ENCODE assay signal across 13 cellular contexts in the genomic region with DNA sequence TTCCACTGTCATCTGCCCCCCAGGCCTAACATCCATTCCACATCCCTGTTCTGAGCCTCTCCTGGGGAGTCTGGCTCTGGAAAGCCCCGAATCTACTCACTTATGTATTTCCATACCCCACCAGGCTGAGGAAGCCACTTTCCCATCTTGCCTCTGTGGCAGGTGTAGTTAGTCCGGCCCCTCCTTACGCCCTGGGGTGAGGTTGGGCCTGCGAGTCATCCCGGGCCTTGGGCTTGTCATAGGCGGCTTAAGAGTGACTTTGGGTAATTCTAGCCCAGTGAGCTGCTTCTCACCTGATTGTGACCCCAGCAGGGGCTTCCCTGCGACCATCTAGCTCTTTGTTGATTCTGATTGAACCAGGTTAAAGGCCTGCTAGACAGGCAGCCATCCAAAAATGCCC. TPM values are rescaled to one million over a fixed set of nuclear protein-coding genes. Genes with fewer than 3 reads are reported as not detected.
A peak's percentile ranks its signal among the peaks of the same experiment; 100 is the strongest.
DNase-seq lines count a peak whose midpoint lies in the region; ATAC-seq and TF ChIP-seq lines count a peak whose summit lies in the region.
"Had no signal": no experiment of that assay in that cellular context is flagged by ENCODE, and none has a peak within 500 bp of the region (broad histone marks: within the 10 kb centered on the region; RNA-seq: fewer than 3 reads in every experiment).

No MANE protein-coding gene starts in this region.

- intact Hi-C loops in activated CD4-positive, alpha-beta T cell treated with anti-CD3 and anti-CD28 coated beads for 36 hours (cut with DNase I, micrococcal nuclease) = loop anchor here in 1 of 2 experiments (5.0 kb wide), 1 partner anchor 144 kb away; no protein-coding TSS in a partner anchor
- intact Hi-C loops in dendritic cell treated with granulocyte-macrophage colony-stimulating factor and Interleukin-4, amounts not matched to agents 40 ng/mL and 50 ng/mL, for 4 days (cut with micrococcal nuclease) = no loop called here

- no peak for TF ChIP-seq CTCF in progenitor cell of endocrine pancreas (IDR thresholded peaks at IDR 0.05; ENCODE audit: unreplicated experiment)

- POLR2A ChIA-PET in activated CD4-positive, alpha-beta T cell treated with anti-CD3 and anti-CD28 coated beads for 36 hours (lab: Charles Lee) = no interaction called here
- POLR2A ChIA-PET in activated CD4-positive, alpha-beta T cell treated with anti-CD3 and anti-CD28 coated beads, Interleukin-2, amount 10 ng/mL, durations not matched to agents 7 days and 5 days (lab: Charles Lee) = no interaction called here

- DNase-seq in activated CD4-positive, alpha-beta T cell treated with anti-CD3 and anti-CD28 coated beads for 36 hours = peak; percentile 46
- no peak for DNase-seq in activated CD4-positive, alpha-beta T cell treated with anti-CD3 and anti-CD28 coated beads, Interleukin-2, amount 10 ng/mL, durations not matched to agents 7 days and 5 days
- peak; percentile 16 for DNase-seq in HT1080 (ENCODE audit: low read depth)
- no peak for DNase-seq in progenitor cell of endocrine pancreas (ENCODE audit: low spot score, unreplicated experiment)
- DNase-seq in stimulated activated naive CD4-positive, alpha-beta T cell (lab: John Stamatoyannopoulos, UW) = no peak
- DNase-seq: activated B cell treated with CpG ODN at 0.5 μM for 24 hours; CD8-positive, alpha-beta T cell had no signal

- no peak overlapping the region for H3K27ac Mint-ChIP-seq in activated CD4-positive, alpha-beta T cell treated with anti-CD3 and anti-CD28 coated beads for 36 hours
- H3K27ac Mint-ChIP-seq in activated CD4-positive, alpha-beta T cell treated with anti-CD3 and anti-CD28 coated beads, Interleukin-2, amount 10 ng/mL, durations not matched to agents 7 days and 5 days = no peak overlapping the region
- H3K27ac Mint-ChIP-seq in dendritic cell treated with granulocyte-macrophage colony-stimulating factor and Interleukin-4, amounts not matched to agents 40 ng/mL and 50 ng/mL, for 4 days = peak overlapping the region; percentile 46
- H3K27ac Mint-ChIP-seq in progenitor cell of endocrine pancreas = peak overlapping the region; percentile 52
- H3K27ac Mint-ChIP-seq: activated B cell treated with CpG ODN at 0.5 μM for 24 hours; CD8-positive, alpha-beta T cell had no signal

- no peak overlapping the region for H3K4me3 Mint-ChIP-seq in activated CD4-positive, alpha-beta T cell treated with anti-CD3 and anti-CD28 coated beads for 36 hours
- H3K4me3 Mint-ChIP-seq in activated CD4-positive, alpha-beta T cell treated with anti-CD3 and anti-CD28 coated beads, Interleukin-2, amount 10 ng/mL, durations not matched to agents 7 days and 5 days = no peak overlapping the region
- H3K4me3 Mint-ChIP-seq in dendritic cell treated with granulocyte-macrophage colony-stimulating factor and Interleukin-4, amounts not matched to agents 40 ng/mL and 50 ng/mL, for 4 days = no peak overlapping the region
- H3K4me3 Mint-ChIP-seq in progenitor cell of endocrine pancreas (ENCODE audit: low read depth) = no peak overlapping the region
- H3K4me3 Mint-ChIP-seq: activated B cell treated with CpG ODN at 0.5 μM for 24 hours; CD8-positive, alpha-beta T cell had no signal

- CTCF ChIA-PET in activated CD4-positive, alpha-beta T cell treated with anti-CD3 and anti-CD28 coated beads for 36 hours (lab: Charles Lee) = no interaction called here
- CTCF ChIA-PET in activated CD4-positive, alpha-beta T cell treated with anti-CD3 and anti-CD28 coated beads, Interleukin-2, amount 10 ng/mL, durations not matched to agents 7 days and 5 days (lab: Charles Lee) = interaction anchor here (0.5 to 0.9 kb wide), 2 partner anchors 10 to 34 kb away, joined by 3 to 4 read pairs; no protein-coding TSS in a partner anchor

- ATAC-seq in activated CD4-positive, alpha-beta T cell treated with anti-CD3 and anti-CD28 coated beads for 36 hours = peak; percentile 83
- ATAC-seq in GM21447 (IDR thresholded peaks at IDR 0.05; ENCODE audit: unreplicated experiment) = no peak
- ATAC-seq in HG03571 (IDR thresholded peaks at IDR 0.05; ENCODE audit: unreplicated experiment) = no peak
- ATAC-seq: CD8-positive, alpha-beta T cell had no signal

- no peaks in the 10 kb centered on the region for H3K27me3 Mint-ChIP-seq in activated CD4-positive, alpha-beta T cell treated with anti-CD3 and anti-CD28 coated beads for 36 hours
- no peaks in the 10 kb centered on the region for H3K27me3 Mint-ChIP-seq in activated CD4-positive, alpha-beta T cell treated with anti-CD3 and anti-CD28 coated beads, Interleukin-2, amount 10 ng/mL, durations not matched to agents 7 days and 5 days
- no peaks in the 10 kb centered on the region for H3K27me3 Mint-ChIP-seq in dendritic cell treated with granulocyte-macrophage colony-stimulating factor and Interleukin-4, amounts not matched to agents 40 ng/mL and 50 ng/mL, for 4 days
- H3K27me3 Mint-ChIP-seq in progenitor cell of endocrine pancreas = peaks cover 3% of the 10 kb centered on the region
- H3K27me3 Mint-ChIP-seq: activated B cell treated with CpG ODN at 0.5 μM for 24 hours had no signal

- H3K36me3 Mint-ChIP-seq in activated CD4-positive, alpha-beta T cell treated with anti-CD3 and anti-CD28 coated beads for 36 hours (ENCODE audit: low read depth) = no peaks in the 10 kb centered on the region
- H3K36me3 Mint-ChIP-seq in activated CD4-positive, alpha-beta T cell treated with anti-CD3 and anti-CD28 coated beads, Interleukin-2, amount 10 ng/mL, durations not matched to agents 7 days and 5 days (ENCODE audit: low read depth) = no peaks in the 10 kb centered on the region
- H3K36me3 Mint-ChIP-seq in dendritic cell treated with granulocyte-macrophage colony-stimulating factor and Interleukin-4, amounts not matched to agents 40 ng/mL and 50 ng/mL, for 4 days (ENCODE audit: low read depth) = no peaks in the 10 kb centered on the region
- no peaks in the 10 kb centered on the region for H3K36me3 Mint-ChIP-seq in progenitor cell of endocrine pancreas (ENCODE audit: insufficient read depth)

- H3K9me3 Mint-ChIP-seq in activated CD4-positive, alpha-beta T cell treated with anti-CD3 and anti-CD28 coated beads for 36 hours (ENCODE audit: low read depth) = no peaks in the 10 kb centered on the region
- no peaks in the 10 kb centered on the region for H3K9me3 Mint-ChIP-seq in activated CD4-positive, alpha-beta T cell treated with anti-CD3 and anti-CD28 coated beads, Interleukin-2, amount 10 ng/mL, durations not matched to agents 7 days and 5 days
- H3K9me3 Mint-ChIP-seq in dendritic cell treated with granulocyte-macrophage colony-stimulating factor and Interleukin-4, amounts not matched to agents 40 ng/mL and 50 ng/mL, for 4 days = no peaks in the 10 kb centered on the region
- H3K9me3 Mint-ChIP-seq in progenitor cell of endocrine pancreas (ENCODE audit: low read depth) = no peaks in the 10 kb centered on the region
- H3K9me3 Mint-ChIP-seq: activated B cell treated with CpG ODN at 0.5 μM for 24 hours; CD8-positive, alpha-beta T cell had no signal

- H3K4me1 Mint-ChIP-seq in activated CD4-positive, alpha-beta T cell treated with anti-CD3 and anti-CD28 coated beads for 36 hours = peaks cover 5% of the 10 kb centered on the region
- no peaks in the 10 kb centered on the region for H3K4me1 Mint-ChIP-seq in activated CD4-positive, alpha-beta T cell treated with anti-CD3 and anti-CD28 coated beads, Interleukin-2, amount 10 ng/mL, durations not matched to agents 7 days and 5 days
- H3K4me1 Mint-ChIP-seq in dendritic cell treated with granulocyte-macrophage colony-stimulating factor and Interleukin-4, amounts not matched to agents 40 ng/mL and 50 ng/mL, for 4 days (ENCODE audit: low read depth) = peaks cover 5% of the 10 kb centered on the region
- peaks cover 17% of the 10 kb centered on the region for H3K4me1 Mint-ChIP-seq in progenitor cell of endocrine pancreas (ENCODE audit: low read depth)
- H3K4me1 Mint-ChIP-seq: activated B cell treated with CpG ODN at 0.5 μM for 24 hours had no signal

RNA-seq across cellular contexts. Expression of a gene that starts 21.1 kb away (rescaled TPM):
- not detected for total RNA-seq in activated CD4-positive, alpha-beta T cell treated with anti-CD3 and anti-CD28 coated beads for 36 hours
- not detected for total RNA-seq in activated CD4-positive, alpha-beta T cell treated with anti-CD3 and anti-CD28 coated beads, Interleukin-2, amount 10 ng/mL, durations not matched to agents 7 days and 5 days
- not detected in 2 replicates for total RNA-seq in HT1080 (2014; rRNA removed; shearing (Covaris generic))
- polyA plus RNA-seq in HT1080 (2015; cell fraction: cytosol; rRNA removed) = not detected in 2 replicates
- polyA plus RNA-seq in HT1080 (2015; cell fraction: nucleus; rRNA removed) = not detected in 2 replicates
- total RNA-seq in progenitor cell of endocrine pancreas = not detected in 2 replicates
- total RNA-seq: activated B cell treated with CpG ODN at 0.5 μM for 24 hours; CD8-positive, alpha-beta T cell; chondrocyte; lung microvascular endothelial cell; OCI-LY7 had no signal

Comparison
In these comparisons a context has a peak if more than half of its experiments do, and no peak if none do; other contexts are left out.
1. DNase-seq: peak in activated CD4-positive, alpha-beta T cell treated with anti-CD3 and anti-CD28 coated beads for 36 hours (single experiment) and HT1080 (single experiment); none in activated CD4-positive, alpha-beta T cell treated with anti-CD3 and anti-CD28 coated beads, Interleukin-2, amount 10 ng/mL, durations not matched to agents 7 days and 5 days (single experiment), progenitor cell of endocrine pancreas (single experiment) and stimulated activated naive CD4-positive, alpha-beta T cell (0 of 6).
2. H3K27ac Mint-ChIP-seq: peak in dendritic cell treated with granulocyte-macrophage colony-stimulating factor and Interleukin-4, amounts not matched to agents 40 ng/mL and 50 ng/mL, for 4 days (single experiment) and progenitor cell of endocrine pancreas (single experiment); none in activated CD4-positive, alpha-beta T cell treated with anti-CD3 and anti-CD28 coated beads for 36 hours (single experiment) and activated CD4-positive, alpha-beta T cell treated with anti-CD3 and anti-CD28 coated beads, Interleukin-2, amount 10 ng/mL, durations not matched to agents 7 days and 5 days (single experiment).